25 cellular contexts compared by ENCODE assay signal in the genomic region with DNA sequence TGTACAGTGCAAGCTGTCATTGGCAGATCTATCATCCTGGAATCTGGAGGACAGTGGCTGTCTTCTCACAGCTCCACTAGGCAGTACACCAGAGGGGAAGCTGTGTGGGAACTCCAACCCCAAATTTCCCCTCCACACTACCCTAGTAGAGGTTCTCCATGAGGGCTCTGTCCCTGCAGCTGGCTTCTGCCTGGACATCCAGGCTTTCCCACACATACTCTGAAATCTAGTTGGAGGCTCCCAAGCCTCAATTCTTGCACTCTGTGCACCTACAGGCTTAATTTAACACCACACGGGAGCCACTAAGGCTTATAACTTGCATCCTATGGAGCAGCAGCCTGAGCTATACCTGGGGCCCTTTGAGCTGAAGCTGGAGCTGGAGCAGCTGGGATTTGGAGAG.
"Had no signal": no experiment of that assay in that cellular context is flagged by ENCODE, and none has a peak within 500 bp of the region (broad histone marks: within the 10 kb centered on the region; RNA-seq: fewer than 3 reads in every experiment).

No MANE protein-coding gene starts in this region.

- H3K4me3 Mint-ChIP-seq: activated naive CD8-positive, alpha-beta T cell; activated T-cell treated with anti-CD3 and anti-CD28 coated beads, Interleukin-2, amount 50 U/mL, for 72 hours; nephron; stimulated activated naive B cell treated with anti-CD40 and anti-IgM and Interleukin-4, amounts not matched to agents 10 μg/mL and 1 μg/mL and 100 μg/mL, for 72 hours had no signal

- H3K36me3 ChIP-seq: adrenal gland, neutrophil had no signal

- ATAC-seq: activated T-cell treated with anti-CD3 and anti-CD28 coated beads, Interleukin-2, amount 50 U/mL, for 72 hours; foreskin keratinocyte; heart right ventricle; left lung; sciatic nerve; stimulated activated naive B cell treated with anti-CD40 and anti-IgM and Interleukin-4, amounts not matched to agents 10 μg/mL and 1 μg/mL and 100 μg/mL, for 72 hours had no signal

- FAIRE-seq: islet of Langerhans had no signal

- H3K4me1 Mint-ChIP-seq: nephron; stimulated activated naive B cell treated with anti-CD40 and anti-IgM and Interleukin-4, amounts not matched to agents 10 μg/mL and 1 μg/mL and 100 μg/mL, for 72 hours had no signal

- H3K27ac ChIP-seq: adrenal gland, ascending aorta, esophagus muscularis mucosa, foreskin keratinocyte, heart right ventricle, left lung, neutrophil, skin epidermis, tibial nerve, VCaP had no signal

- H3K27me3 ChIP-seq: adrenal gland, ascending aorta, esophagus muscularis mucosa, foreskin keratinocyte, heart right ventricle, left lung, neutrophil, tibial nerve had no signal

- H3K27ac Mint-ChIP-seq: activated naive CD8-positive, alpha-beta T cell; activated T-cell treated with anti-CD3 and anti-CD28 coated beads, Interleukin-2, amount 50 U/mL, for 72 hours; nephron; stimulated activated naive B cell treated with anti-CD40 and anti-IgM and Interleukin-4, amounts not matched to agents 10 μg/mL and 1 μg/mL and 100 μg/mL, for 72 hours had no signal

- H3K27me3 Mint-ChIP-seq: activated naive CD8-positive, alpha-beta T cell; progenitor cell of endocrine pancreas; stimulated activated naive B cell treated with anti-CD40 and anti-IgM and Interleukin-4, amounts not matched to agents 10 μg/mL and 1 μg/mL and 100 μg/mL, for 72 hours had no signal

- H3K4me1 ChIP-seq: adrenal gland, ascending aorta, esophagus muscularis mucosa, foreskin keratinocyte, heart right ventricle, left lung, tibial nerve had no signal

- H3K4me3 ChIP-seq: adrenal gland, ascending aorta, esophagus muscularis mucosa, heart right ventricle, left lung, lung, skin epidermis, tibial nerve had no signal

- DNase-seq: activated CD4-positive, alpha-beta T cell treated with anti-CD3 and anti-CD28 coated beads for 4 hours; activated CD4-positive, alpha-beta T cell treated with anti-CD3 and anti-CD28 coated beads, Interleukin-2, amount 50 U/mL, for 4 hours; activated naive CD4-positive, alpha-beta T cell treated with Interleukin-2 at 50 U/mL for 16 hours; activated T-cell treated with anti-CD3 and anti-CD28 coated beads for 4 hours; activated T-cell treated with anti-CD3 and anti-CD28 coated beads, Interleukin-2, amount 50 U/mL, for 72 hours; adrenal gland; caudate nucleus; heart right ventricle; left lung; stimulated activated CD4-positive, alpha-beta T cell treated with anti-CD3 and anti-CD28 coated beads, Interleukin-12 subunit alpha, Interleukin-12 subunit beta, amount 100 ng/mL, for 4 hours; stimulated activated CD4-positive, alpha-beta T cell treated with anti-CD3 and anti-CD28 coated beads, Interleukin-4, amount 100 ng/mL, for 4 hours; stimulated activated naive B cell treated with anti-CD40 and anti-IgM and Interleukin-4, amounts not matched to agents 10 μg/mL and 1 μg/mL and 100 μg/mL, for 72 hours had no signal
